In the genomic region with DNA sequence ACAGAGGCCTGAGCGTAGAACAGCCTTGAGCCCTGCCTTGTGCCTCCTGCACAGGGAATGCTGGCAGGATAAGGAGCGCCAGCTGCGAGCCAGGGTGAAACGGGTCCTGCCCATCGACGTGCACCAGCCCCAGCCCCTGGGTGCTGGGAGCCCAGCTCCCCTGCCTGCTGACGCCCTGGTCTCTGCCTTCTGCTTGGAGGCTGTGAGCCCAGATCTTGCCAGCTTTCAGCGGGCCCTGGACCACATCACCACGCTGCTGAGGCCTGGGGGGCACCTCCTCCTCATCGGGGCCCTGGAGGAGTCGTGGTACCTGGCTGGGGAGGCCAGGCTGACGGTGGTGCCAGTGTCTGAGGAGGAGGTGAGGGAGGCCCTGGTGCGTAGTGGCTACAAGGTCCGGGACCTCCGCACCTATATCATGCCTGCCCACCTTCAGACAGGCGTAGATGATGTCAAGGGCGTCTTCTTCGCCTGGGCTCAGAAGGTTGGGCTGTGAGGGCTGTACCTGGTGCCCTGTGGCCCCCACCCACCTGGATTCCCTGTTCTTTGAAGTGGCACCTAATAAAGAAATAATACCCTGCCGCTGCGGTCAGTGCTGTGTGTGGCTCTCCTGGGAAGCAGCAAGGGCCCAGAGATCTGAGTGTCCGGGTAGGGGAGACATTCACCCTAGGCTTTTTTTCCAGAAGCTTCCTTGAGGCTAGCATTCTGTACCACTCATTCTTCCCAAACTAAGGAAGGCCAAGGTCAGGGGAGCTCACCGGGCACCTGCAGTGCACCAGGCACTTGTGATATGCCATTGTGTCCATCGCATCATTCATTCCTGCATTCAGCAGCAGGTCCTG, we compare ENCODE assay signal across 3 cellular contexts.
TF ChIP-seq lines count a peak whose summit lies in the region.

No MANE protein-coding gene starts in this region.

TF ChIP-seq in SK-N-SH, 30 proteins besides CTCF, POLR2A, EP300 and RAD21 (continued from another document):
- TF ChIP-seq USF2 (IDR thresholded peaks at IDR 0.05; ENCODE audit: borderline replicate concordance, low read depth, low read length) = no peak
- TF ChIP-seq NRF1 (IDR thresholded peaks at IDR 0.05; ENCODE audit: low read depth, low read length) = no peak
- no peak for TF ChIP-seq TEAD4 (IDR thresholded peaks at IDR 0.05; ENCODE audit: borderline replicate concordance, insufficient read depth)
- TF ChIP-seq TCF12 (IDR thresholded peaks at IDR 0.05) = no peak
- no peak for TF ChIP-seq RCOR1 (IDR thresholded peaks at IDR 0.05; ENCODE audit: low read length)
- TF ChIP-seq, protein P1, sequence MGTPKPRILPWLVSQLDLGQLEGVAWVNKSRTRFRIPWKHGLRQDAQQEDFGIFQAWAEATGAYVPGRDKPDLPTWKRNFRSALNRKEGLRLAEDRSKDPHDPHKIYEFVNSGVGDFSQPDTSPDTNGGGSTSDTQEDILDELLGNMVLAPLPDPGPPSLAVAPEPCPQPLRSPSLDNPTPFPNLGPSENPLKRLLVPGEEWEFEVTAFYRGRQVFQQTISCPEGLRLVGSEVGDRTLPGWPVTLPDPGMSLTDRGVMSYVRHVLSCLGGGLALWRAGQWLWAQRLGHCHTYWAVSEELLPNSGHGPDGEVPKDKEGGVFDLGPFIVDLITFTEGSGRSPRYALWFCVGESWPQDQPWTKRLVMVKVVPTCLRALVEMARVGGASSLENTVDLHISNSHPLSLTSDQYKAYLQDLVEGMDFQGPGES (IDR thresholded peaks at IDR 0.05; ENCODE audit: low read depth, low read length) = no peak
- no peak for TF ChIP-seq FOSL2 (IDR thresholded peaks at IDR 0.05; ENCODE audit: borderline replicate concordance, low read depth)
- no peak for TF ChIP-seq SMC3 (IDR thresholded peaks at IDR 0.05; ENCODE audit: low read depth, low read length)
- TF ChIP-seq FOXJ3 (CRISPR knock-in tag; IDR thresholded peaks at IDR 0.05) = no peak
- TF ChIP-seq EZH2phosphoT487 (IDR thresholded peaks at IDR 0.05; ENCODE audit: borderline replicate concordance, low read depth) = no peak
- no peak for TF ChIP-seq RFX5 (IDR thresholded peaks at IDR 0.05; ENCODE audit: low read length)
- TF ChIP-seq FOXM1 (IDR thresholded peaks at IDR 0.05; ENCODE audit: low read depth) = no peak

TF ChIP-seq in SK-N-SH treated with all-trans-retinoic acid at 6 μM for 48 hours, 23 proteins besides CTCF, POLR2A, EP300 and RAD21:
- TF ChIP-seq, protein P2, sequence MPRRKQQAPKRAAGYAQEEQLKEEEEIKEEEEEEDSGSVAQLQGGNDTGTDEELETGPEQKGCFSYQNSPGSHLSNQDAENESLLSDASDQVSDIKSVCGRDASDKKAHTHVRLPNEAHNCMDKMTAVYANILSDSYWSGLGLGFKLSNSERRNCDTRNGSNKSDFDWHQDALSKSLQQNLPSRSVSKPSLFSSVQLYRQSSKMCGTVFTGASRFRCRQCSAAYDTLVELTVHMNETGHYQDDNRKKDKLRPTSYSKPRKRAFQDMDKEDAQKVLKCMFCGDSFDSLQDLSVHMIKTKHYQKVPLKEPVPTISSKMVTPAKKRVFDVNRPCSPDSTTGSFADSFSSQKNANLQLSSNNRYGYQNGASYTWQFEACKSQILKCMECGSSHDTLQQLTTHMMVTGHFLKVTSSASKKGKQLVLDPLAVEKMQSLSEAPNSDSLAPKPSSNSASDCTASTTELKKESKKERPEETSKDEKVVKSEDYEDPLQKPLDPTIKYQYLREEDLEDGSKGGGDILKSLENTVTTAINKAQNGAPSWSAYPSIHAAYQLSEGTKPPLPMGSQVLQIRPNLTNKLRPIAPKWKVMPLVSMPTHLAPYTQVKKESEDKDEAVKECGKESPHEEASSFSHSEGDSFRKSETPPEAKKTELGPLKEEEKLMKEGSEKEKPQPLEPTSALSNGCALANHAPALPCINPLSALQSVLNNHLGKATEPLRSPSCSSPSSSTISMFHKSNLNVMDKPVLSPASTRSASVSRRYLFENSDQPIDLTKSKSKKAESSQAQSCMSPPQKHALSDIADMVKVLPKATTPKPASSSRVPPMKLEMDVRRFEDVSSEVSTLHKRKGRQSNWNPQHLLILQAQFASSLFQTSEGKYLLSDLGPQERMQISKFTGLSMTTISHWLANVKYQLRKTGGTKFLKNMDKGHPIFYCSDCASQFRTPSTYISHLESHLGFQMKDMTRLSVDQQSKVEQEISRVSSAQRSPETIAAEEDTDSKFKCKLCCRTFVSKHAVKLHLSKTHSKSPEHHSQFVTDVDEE (CRISPR knock-in tag; IDR thresholded peaks at IDR 0.05) = no peak
- TF ChIP-seq GLIS3 (CRISPR knock-in tag; IDR thresholded peaks at IDR 0.05) (no peak), CREB5 (CRISPR knock-in tag; IDR thresholded peaks at IDR 0.05; ENCODE audit: low read depth) (no peak), BACH2 (CRISPR knock-in tag; IDR thresholded peaks at IDR 0.05; ENCODE audit: borderline replicate concordance) (no peak), PATZ1 (CRISPR knock-in tag; IDR thresholded peaks at IDR 0.05; ENCODE audit: borderline replicate concordance) (no peak), ZFP3 (CRISPR knock-in tag; IDR thresholded peaks at IDR 0.05) (no peak), CSDC2 (CRISPR knock-in tag; IDR thresholded peaks at IDR 0.05) (no peak), ZC3H10 (CRISPR knock-in tag; IDR thresholded peaks at IDR 0.05) (no peak), TOX (CRISPR knock-in tag; IDR thresholded peaks at IDR 0.05; ENCODE audit: borderline replicate concordance) (no peak), ESRRG (CRISPR knock-in tag; IDR thresholded peaks at IDR 0.05) (no peak), ZNF70 (CRISPR knock-in tag; IDR thresholded peaks at IDR 0.05) (no peak)

TF ChIP-seq in WTC11, 78 proteins besides CTCF, POLR2A, EP300 and RAD21 (continued from another document):
- TF ChIP-seq RELA (CRISPR knock-in tag; IDR thresholded peaks at IDR 0.05; ENCODE audit: borderline replicate concordance) (0 out of 2 replicates have a peak, but pooled peaks have one; percentile 13), FOXJ3 (CRISPR knock-in tag; IDR thresholded peaks at IDR 0.05; ENCODE audit: borderline replicate concordance) (no peak)
